1 cellular context compared by ENCODE assay signal in genomic region chr1:32885691-32886011, GRCh38.
A peak's percentile ranks its signal among the peaks of the same experiment; 100 is the strongest.
TF ChIP-seq lines count a peak whose summit lies in the region.

No MANE protein-coding gene starts in this region.

TF ChIP-seq in HEK293, 187 proteins besides CTCF, POLR2A, EP300 and RAD21 (continued from another document):
- TF ChIP-seq PATZ1 (tag by site-specific recombination; IDR thresholded peaks at IDR 0.05) (no peak), ZNF335 (tag by site-specific recombination; conservative IDR thresholded peaks at IDR 0.05) (no peak), KLF9 (tag by site-specific recombination; IDR thresholded peaks at IDR 0.05; ENCODE audit: low read depth) (peak; percentile 71), ZNF518A (tag by site-specific recombination; conservative IDR thresholded peaks at IDR 0.05; ENCODE audit: low read depth) (no peak), PRDM10 (tag by site-specific recombination; IDR thresholded peaks at IDR 0.05) (no peak), KLF7 (tag by site-specific recombination; IDR thresholded peaks at IDR 0.05; ENCODE audit: borderline replicate concordance) (no peak), ZNF837 (tag by site-specific recombination; IDR thresholded peaks at IDR 0.05) (no peak), HOXC10 (CRISPR knock-in tag; IDR thresholded peaks at IDR 0.05) (no peak), KLF17 (tag by site-specific recombination; IDR thresholded peaks at IDR 0.05) (no peak), ZFP41 (tag by site-specific recombination; IDR thresholded peaks at IDR 0.05; ENCODE audit: borderline replicate concordance) (no peak), ZNF211 (tag by site-specific recombination; IDR thresholded peaks at IDR 0.05; ENCODE audit: low read depth) (no peak), ZNF560 (tag by site-specific recombination; IDR thresholded peaks at IDR 0.05; ENCODE audit: borderline replicate concordance) (no peak), ZNF549 (tag by site-specific recombination; IDR thresholded peaks at IDR 0.05) (no peak), ZIC2 (tag by site-specific recombination; IDR thresholded peaks at IDR 0.05) (no peak), PRDM1 (tag by site-specific recombination; IDR thresholded peaks at IDR 0.05) (no peak), ZBTB17 (tag by site-specific recombination; IDR thresholded peaks at IDR 0.05) (no peak), EGR2 (tag by site-specific recombination; IDR thresholded peaks at IDR 0.05; ENCODE audit: low read depth) (0 out of 2 replicates have a peak, but pooled peaks have one; percentile 7), ZNF10 (tag by site-specific recombination; IDR thresholded peaks at IDR 0.05) (no peak), TSHZ1 (tag by site-specific recombination; IDR thresholded peaks at IDR 0.05; ENCODE audit: borderline replicate concordance) (no peak), TCF7L2 (IDR thresholded peaks at IDR 0.05; ENCODE audit: borderline replicate concordance, low read depth, low read length) (no peak), ZNF350 (tag by site-specific recombination; IDR thresholded peaks at IDR 0.05) (no peak)
